1 cellular context compared by ENCODE assay signal in the genomic region with DNA sequence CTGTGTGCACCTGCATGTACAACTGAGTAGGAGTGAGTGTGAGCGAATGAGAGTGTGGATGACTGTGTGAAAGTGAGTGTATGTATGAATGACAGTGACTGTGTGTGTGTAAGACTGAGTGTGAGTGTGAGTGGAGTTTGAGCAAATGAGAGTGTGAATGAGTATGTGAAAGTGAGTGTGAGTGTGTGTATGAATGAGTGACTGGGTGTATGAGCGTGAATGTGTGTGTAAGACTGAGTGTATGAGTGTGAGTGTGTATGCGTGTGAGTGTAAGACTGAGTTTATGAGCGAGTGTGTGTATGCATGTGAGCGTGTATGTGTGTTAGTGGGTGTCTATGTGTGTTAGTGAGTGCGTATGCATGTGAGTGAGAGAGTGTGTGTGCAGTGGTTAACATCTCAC.
TF ChIP-seq lines count a peak whose summit lies in the region.

No MANE protein-coding gene starts in this region.

TF ChIP-seq in GM23338, 12 proteins besides CTCF, POLR2A, EP300 and RAD21 (continued from another document):
- TF ChIP-seq, protein P1, sequence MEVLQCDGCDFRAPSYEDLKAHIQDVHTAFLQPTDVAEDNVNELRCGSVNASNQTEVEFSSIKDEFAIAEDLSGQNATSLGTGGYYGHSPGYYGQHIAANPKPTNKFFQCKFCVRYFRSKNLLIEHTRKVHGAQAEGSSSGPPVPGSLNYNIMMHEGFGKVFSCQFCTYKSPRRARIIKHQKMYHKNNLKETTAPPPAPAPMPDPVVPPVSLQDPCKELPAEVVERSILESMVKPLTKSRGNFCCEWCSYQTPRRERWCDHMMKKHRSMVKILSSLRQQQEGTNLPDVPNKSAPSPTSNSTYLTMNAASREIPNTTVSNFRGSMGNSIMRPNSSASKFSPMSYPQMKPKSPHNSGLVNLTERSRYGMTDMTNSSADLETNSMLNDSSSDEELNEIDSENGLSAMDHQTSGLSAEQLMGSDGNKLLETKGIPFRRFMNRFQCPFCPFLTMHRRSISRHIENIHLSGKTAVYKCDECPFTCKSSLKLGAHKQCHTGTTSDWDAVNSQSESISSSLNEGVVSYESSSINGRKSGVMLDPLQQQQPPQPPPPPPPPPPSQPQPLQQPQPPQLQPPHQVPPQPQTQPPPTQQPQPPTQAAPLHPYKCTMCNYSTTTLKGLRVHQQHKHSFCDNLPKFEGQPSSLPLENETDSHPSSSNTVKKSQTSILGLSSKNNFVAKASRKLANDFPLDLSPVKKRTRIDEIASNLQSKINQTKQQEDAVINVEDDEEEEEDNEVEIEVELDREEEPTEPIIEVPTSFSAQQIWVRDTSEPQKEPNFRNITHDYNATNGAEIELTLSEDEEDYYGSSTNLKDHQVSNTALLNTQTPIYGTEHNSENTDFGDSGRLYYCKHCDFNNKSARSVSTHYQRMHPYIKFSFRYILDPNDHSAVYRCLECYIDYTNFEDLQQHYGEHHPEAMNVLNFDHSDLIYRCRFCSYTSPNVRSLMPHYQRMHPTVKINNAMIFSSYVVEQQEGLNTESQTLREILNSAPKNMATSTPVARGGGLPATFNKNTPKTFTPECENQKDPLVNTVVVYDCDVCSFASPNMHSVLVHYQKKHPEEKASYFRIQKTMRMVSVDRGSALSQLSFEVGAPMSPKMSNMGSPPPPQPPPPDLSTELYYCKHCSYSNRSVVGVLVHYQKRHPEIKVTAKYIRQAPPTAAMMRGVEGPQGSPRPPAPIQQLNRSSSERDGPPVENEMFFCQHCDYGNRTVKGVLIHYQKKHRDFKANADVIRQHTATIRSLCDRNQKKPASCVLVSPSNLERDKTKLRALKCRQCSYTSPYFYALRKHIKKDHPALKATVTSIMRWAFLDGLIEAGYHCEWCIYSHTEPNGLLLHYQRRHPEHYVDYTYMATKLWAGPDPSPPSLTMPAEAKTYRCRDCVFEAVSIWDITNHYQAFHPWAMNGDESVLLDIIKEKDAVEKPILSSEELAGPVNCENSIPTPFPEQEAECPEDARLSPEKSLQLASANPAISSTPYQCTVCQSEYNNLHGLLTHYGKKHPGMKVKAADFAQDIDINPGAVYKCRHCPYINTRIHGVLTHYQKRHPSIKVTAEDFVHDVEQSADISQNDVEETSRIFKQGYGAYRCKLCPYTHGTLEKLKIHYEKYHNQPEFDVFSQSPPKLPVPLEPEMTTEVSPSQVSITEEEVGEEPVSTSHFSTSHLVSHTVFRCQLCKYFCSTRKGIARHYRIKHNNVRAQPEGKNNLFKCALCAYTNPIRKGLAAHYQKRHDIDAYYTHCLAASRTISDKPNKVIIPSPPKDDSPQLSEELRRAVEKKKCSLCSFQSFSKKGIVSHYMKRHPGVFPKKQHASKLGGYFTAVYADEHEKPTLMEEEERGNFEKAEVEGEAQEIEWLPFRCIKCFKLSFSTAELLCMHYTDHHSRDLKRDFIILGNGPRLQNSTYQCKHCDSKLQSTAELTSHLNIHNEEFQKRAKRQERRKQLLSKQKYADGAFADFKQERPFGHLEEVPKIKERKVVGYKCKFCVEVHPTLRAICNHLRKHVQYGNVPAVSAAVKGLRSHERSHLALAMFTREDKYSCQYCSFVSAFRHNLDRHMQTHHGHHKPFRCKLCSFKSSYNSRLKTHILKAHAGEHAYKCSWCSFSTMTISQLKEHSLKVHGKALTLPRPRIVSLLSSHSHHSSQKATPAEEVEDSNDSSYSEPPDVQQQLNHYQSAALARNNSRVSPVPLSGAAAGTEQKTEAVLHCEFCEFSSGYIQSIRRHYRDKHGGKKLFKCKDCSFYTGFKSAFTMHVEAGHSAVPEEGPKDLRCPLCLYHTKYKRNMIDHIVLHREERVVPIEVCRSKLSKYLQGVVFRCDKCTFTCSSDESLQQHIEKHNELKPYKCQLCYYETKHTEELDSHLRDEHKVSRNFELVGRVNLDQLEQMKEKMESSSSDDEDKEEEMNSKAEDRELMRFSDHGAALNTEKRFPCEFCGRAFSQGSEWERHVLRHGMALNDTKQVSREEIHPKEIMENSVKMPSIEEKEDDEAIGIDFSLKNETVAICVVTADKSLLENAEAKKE (CRISPR knock-in tag; IDR thresholded peaks at IDR 0.05) = no peak
- TF ChIP-seq ZNF331 (CRISPR knock-in tag; IDR thresholded peaks at IDR 0.05; ENCODE audit: low read depth) (no peak), JUNB (IDR thresholded peaks at IDR 0.05; ENCODE audit: unreplicated experiment) (no peak), POLR2AphosphoS5 (IDR thresholded peaks at IDR 0.05; ENCODE audit: low read depth) (no peak)
TF ChIP-seq in GM23338: peak in this region for 0.
